18 cellular contexts compared by ENCODE assay signal in genomic region chr1:169009666-169010065, GRCh38.
"Had no signal": no experiment of that assay in that cellular context is flagged by ENCODE, and none has a peak within 500 bp of the region (broad histone marks: within the 10 kb centered on the region; RNA-seq: fewer than 3 reads in every experiment).

No MANE protein-coding gene starts in this region.

- H3K4me3 ChIP-seq: colonic mucosa, heart right ventricle, mucosa of descending colon, spleen, suprapubic skin had no signal

- H3K27ac ChIP-seq: colonic mucosa, heart right ventricle, spleen, suprapubic skin had no signal

- H3K36me3 ChIP-seq: colonic mucosa, heart right ventricle, spleen, suprapubic skin had no signal

- FAIRE-seq: islet of Langerhans had no signal

- H3K4me1 ChIP-seq: colonic mucosa, heart right ventricle, spleen, suprapubic skin had no signal

- DNase-seq: activated CD4-positive, alpha-beta T cell treated with anti-CD3 and anti-CD28 coated beads, Interleukin-2, amount 50 U/mL, for 1 hour; activated T-cell treated with anti-CD3 and anti-CD28 coated beads for 4 hours; caudate nucleus; colonic mucosa; effector CD8-positive, alpha-beta T cell; foreskin melanocyte; heart right ventricle; mammary epithelial cell; mucosa of descending colon; naive thymus-derived CD8-positive, alpha-beta T cell; right cardiac atrium; spleen; stimulated activated CD4-positive, alpha-beta T cell treated with anti-CD3 and anti-CD28 coated beads, Interleukin-1b, Interleukin-23, amount 100 ng/mL, for 48 hours; stimulated activated naive CD4-positive, alpha-beta T cell had no signal

- ATAC-seq: heart right ventricle; left lobe of liver; mucosa of descending colon; naive thymus-derived CD8-positive, alpha-beta T cell; right cardiac atrium; WTC11 had no signal

- H3K27me3 ChIP-seq: colonic mucosa, heart right ventricle, spleen, suprapubic skin had no signal

- H3K9me3 ChIP-seq: colonic mucosa, heart right ventricle, mucosa of descending colon, spleen, suprapubic skin had no signal
